In the genomic region with DNA sequence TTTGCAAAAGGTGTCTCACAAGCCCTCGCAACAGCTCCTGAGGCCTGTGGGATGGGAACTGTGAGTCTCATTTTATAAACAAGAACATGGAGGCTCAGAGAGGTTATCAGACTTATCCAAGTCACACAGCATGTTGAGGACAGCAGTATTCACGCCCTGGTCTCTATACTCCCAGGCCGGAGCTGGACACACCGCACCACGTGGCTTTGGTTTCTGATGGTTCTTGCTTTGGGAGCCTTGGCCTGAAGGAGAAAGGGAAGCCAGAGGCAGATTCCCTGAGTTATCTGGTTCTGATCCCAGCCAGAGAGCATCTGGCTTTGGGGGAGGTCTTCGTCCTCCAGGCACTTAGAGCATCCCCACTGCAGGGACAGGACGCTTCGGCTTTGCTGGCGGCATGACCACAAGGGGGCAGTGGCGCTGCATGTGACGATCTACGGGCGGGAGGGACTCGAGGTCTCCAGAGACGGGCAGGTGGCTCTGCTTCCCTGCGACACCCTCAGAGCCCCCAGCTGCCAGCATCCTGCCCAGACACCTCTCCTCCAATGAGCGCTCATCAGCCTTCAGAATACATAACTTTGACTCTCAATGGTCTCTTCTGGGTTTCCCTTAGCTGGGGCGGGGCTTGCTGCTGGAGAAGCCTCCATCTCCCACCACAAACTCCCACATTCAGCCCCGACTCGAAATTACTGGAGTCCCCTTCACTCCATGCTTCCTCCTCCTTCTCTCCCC, we compare ENCODE assay signal across 8 cellular contexts. TPM values are rescaled to one million over a fixed set of nuclear protein-coding genes. Genes with fewer than 3 reads are reported as not detected.
A peak's percentile ranks its signal among the peaks of the same experiment; 100 is the strongest.
DNase-seq lines count a peak whose midpoint lies in the region; ATAC-seq and TF ChIP-seq lines count a peak whose summit lies in the region.

No MANE protein-coding gene starts in this region.

- peak overlapping the region in 1 of 4 donors; percentile 44 for H3K27ac ChIP-seq in Peyer's patch
- H3K27ac ChIP-seq in suprapubic skin: no peak overlapping the region

- H3K36me3 ChIP-seq in Peyer's patch (no peaks in the 10 kb centered on the region), suprapubic skin (no peaks in the 10 kb centered on the region)

- DNase-seq in GM12865 (ENCODE audit: low read depth) (peak; percentile 79), Peyer's patch (peak; percentile 63 to 93 (median 93)), fibroblast of villous mesenchyme (ENCODE audit: low read depth) (peak; percentile 36), nucleus accumbens (lab: John Stamatoyannopoulos, UW) (peak in 50 of 56 donors; percentile 2 to 83 (median 34)), suprapubic skin (ENCODE audit: low spot score in 2 of 2) (peak; percentile 72 to 88)
- peak; percentile 69 to 78 for DNase-seq in activated T-helper 1 cell treated with anti-CD3 and anti-CD28 coated beads, Interleukin-2, amount 50 U/mL, for 16 hours (ENCODE audit: low read depth in 1 of 2, low spot score in 1 of 2)

- peaks cover 0 to 3% (median under 1%) of the 10 kb centered on the region in 4 donors for H3K9me3 ChIP-seq in Peyer's patch
- no peaks in the 10 kb centered on the region for H3K9me3 ChIP-seq in suprapubic skin

- TF ChIP-seq CTCF in GM12865 (IDR thresholded peaks at IDR 0.05; ENCODE audit: insufficient read depth, low read depth, low read length, missing control alignments) (peak; percentile 92), LNCAP (IDR thresholded peaks at IDR 0.05) (peak; percentile 84), Peyer's patch (IDR thresholded peaks at IDR 0.05) (peak; percentile 57 to 94 (median 92)), fibroblast of villous mesenchyme (IDR thresholded peaks at IDR 0.05; ENCODE audit: insufficient read depth, low read depth, low read length) (peak; percentile 69), suprapubic skin (IDR thresholded peaks at IDR 0.05) (peak; percentile 69 to 89)

- H3K4me3 ChIP-seq in GM12865 (ENCODE audit: low read depth, low read length): no peak overlapping the region
- H3K4me3 ChIP-seq in Peyer's patch: no peak overlapping the region
- H3K4me3 ChIP-seq in fibroblast of villous mesenchyme (ENCODE audit: low read depth, low read length): no peak overlapping the region
- no peak overlapping the region for H3K4me3 ChIP-seq in suprapubic skin

- H3K4me1 ChIP-seq in Peyer's patch (peaks cover 0 to 16% (median 4%) of the 10 kb centered on the region in 4 donors), suprapubic skin (peaks cover 8% of the 10 kb centered on the region)

- WGBS in suprapubic skin: 61% methylated on average over 10 of the region's 20 CpGs

- TF ChIP-seq POLR2A in Peyer's patch (IDR thresholded peaks at IDR 0.05): no peak
- no peak for TF ChIP-seq POLR2A in suprapubic skin (IDR thresholded peaks at IDR 0.05)

- no peak for TF ChIP-seq EP300 in suprapubic skin (IDR thresholded peaks at IDR 0.05)

- H3K27me3 ChIP-seq in Peyer's patch: no peaks in the 10 kb centered on the region
- peaks cover 11% of the 10 kb centered on the region for H3K27me3 ChIP-seq in suprapubic skin

- no peak for ATAC-seq in GM18907 (IDR thresholded peaks at IDR 0.05; ENCODE audit: unreplicated experiment)

RNA-seq across cellular contexts. Expression of gene SAYSD1, which starts 51.4 kb away (rescaled TPM):
- total RNA-seq in Peyer's patch: 10 to 100 TPM; 12.4 to 24.7 (median 19.1) TPM
- 14.2 and 17.7 TPM in 2 replicates for total RNA-seq in fibroblast of villous mesenchyme
- 10 to 100 TPM; 12.1 to 17.4 (median 14.4) TPM for total RNA-seq in suprapubic skin

Comparison
In these comparisons a context has a peak if more than half of its experiments do, and no peak if none do; other contexts are left out.
1. DNase-seq: peak in every context shown above with its lines; median percentile 93 in Peyer's patch; 80 in suprapubic skin; 79 in GM12865; 74 in activated T-helper 1 cell treated with anti-CD3 and anti-CD28 coated beads, Interleukin-2, amount 50 U/mL, for 16 hours; 36 in fibroblast of villous mesenchyme; 34 in nucleus accumbens.